8 cellular contexts compared by ENCODE assay signal in the genomic region with DNA sequence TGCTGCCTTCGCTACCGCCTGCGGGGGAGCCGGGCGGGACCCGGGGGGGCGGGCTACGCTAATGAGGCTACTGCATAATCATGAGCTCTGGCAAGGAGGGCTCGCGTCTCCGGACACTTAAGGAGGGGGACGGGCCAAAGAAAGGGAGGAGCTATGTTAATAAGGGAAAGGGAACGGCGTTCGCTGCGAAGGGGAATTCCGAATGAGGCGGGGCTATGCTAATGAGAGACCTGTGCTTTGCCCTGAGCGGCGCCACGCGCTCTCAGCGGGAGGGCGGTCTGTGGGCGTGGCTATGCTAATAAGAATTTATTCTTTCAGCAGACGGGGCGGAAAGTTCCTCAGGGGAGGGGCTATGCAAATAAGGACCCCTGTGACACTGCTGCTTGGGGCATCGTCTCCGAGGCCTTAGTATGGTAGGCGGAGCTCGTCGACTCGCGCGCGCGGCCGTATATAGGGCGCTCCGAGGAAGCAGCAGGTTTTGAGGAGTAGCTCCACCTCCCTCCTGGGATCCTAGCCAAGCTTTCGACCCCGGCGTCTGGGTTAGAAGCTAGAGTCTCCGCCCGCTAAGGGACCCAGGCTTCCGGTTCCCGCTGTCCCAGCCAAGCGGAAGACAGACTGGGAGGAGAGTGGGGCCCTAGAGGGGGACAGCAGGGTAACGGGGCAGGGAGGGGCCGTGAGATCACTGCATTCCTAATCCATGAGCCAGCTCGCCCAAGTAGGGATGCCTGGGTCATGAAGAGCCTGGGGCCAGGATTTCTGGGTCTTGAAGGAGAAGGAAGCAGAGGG. TPM values are rescaled to one million over a fixed set of nuclear protein-coding genes. Genes with fewer than 3 reads are reported as not detected.
DNase-seq lines count a peak whose midpoint lies in the region; ATAC-seq and FAIRE-seq lines count a peak whose summit lies in the region.

A gene (minus strand): TSS at position 31 of the 786 bp plus-strand sequence. CDS start 45 bp downstream, outside the sequence.

- peak within 1 kb of the TSS; percentile 75 to 79 for H2BK12ac ChIP-seq in mesenchymal stem cell (ENCODE audit: low read length in 2 of 2)

- peak within 1 kb of the TSS; percentile 87 for H4K8ac ChIP-seq in mesenchymal stem cell (ENCODE audit: low read length)

- H3K23ac ChIP-seq in mesenchymal stem cell (ENCODE audit: low read length in 2 of 2) = peak within 1 kb of the TSS; percentile 16 to 94

- H3K27me3 ChIP-seq in endocrine pancreas (ENCODE audit: control insufficient read depth, insufficient read depth, low read length) (no peaks in the 10 kb centered on the region), mesenchymal stem cell (ENCODE audit: control insufficient read depth in 1 of 2, insufficient read depth in 1 of 2, low read length in 2 of 2) (no peaks in the 10 kb centered on the region)

- H3K4me2 ChIP-seq in mesenchymal stem cell (ENCODE audit: low read length, poor library complexity, severe bottlenecking) = peak within 1 kb of the TSS; percentile 97

- peak within 1 kb of the TSS; percentile 100 for H3K27ac ChIP-seq in mesenchymal stem cell (ENCODE audit: low read length, poor library complexity, severe bottlenecking)

- H3K36me3 ChIP-seq in endocrine pancreas (ENCODE audit: control insufficient read depth, insufficient read depth, low read length) (no peaks in the 10 kb centered on the region), mesenchymal stem cell (ENCODE audit: control insufficient read depth in 1 of 2, insufficient read depth in 2 of 2, low read depth in 1 of 2, low read length in 2 of 2) (peaks cover 23 to 24% of the 10 kb centered on the region in 2 experiments)

- H3K4me3 ChIP-seq in endocrine pancreas (ENCODE audit: control insufficient read depth, insufficient read depth, low read length) = peak within 1 kb of the TSS; percentile 19
- peak within 1 kb of the TSS; percentile 67 to 97 for H3K4me3 ChIP-seq in mesenchymal stem cell (ENCODE audit: insufficient read depth in 1 of 2, low read depth in 1 of 2, low read length in 2 of 2)

- no peaks in the 10 kb centered on the region for H3K9me3 ChIP-seq in endocrine pancreas (ENCODE audit: control insufficient read depth, low read length)
- H3K9me3 ChIP-seq in mesenchymal stem cell (ENCODE audit: control insufficient read depth, low read length) = no peaks in the 10 kb centered on the region

- peak within 1 kb of the TSS; percentile 92 to 97 for H3K18ac ChIP-seq in mesenchymal stem cell (ENCODE audit: low read depth in 1 of 2, low read length in 2 of 2)

- H2BK15ac ChIP-seq in mesenchymal stem cell (ENCODE audit: low read depth, poor library complexity, severe bottlenecking) = peak within 1 kb of the TSS; percentile 97

- H2AFZ ChIP-seq in mesenchymal stem cell (ENCODE audit: low read depth, low read length) = no peak within 1 kb of the TSS

- peaks cover 1% of the 10 kb centered on the region for H3K79me1 ChIP-seq in mesenchymal stem cell (replicated peaks; ENCODE audit: low read length, poor library complexity, severe bottlenecking)

- peak within 1 kb of the TSS; percentile 100 for H2BK5ac ChIP-seq in mesenchymal stem cell (ENCODE audit: low read depth, low read length, poor library complexity, severe bottlenecking)

- H3K9ac ChIP-seq in endocrine pancreas (ENCODE audit: control insufficient read depth, insufficient read depth, low read length) (peak within 1 kb of the TSS; percentile 60), mesenchymal stem cell (ENCODE audit: low read length) (peak within 1 kb of the TSS; percentile 100)

- H2AK5ac ChIP-seq in mesenchymal stem cell (ENCODE audit: low read length, severe bottlenecking) = peak within 1 kb of the TSS; percentile 100

- H4K91ac ChIP-seq in mesenchymal stem cell (ENCODE audit: low read length) = peak within 1 kb of the TSS; percentile 97

- H3K4me1 ChIP-seq in endocrine pancreas (ENCODE audit: control insufficient read depth, insufficient read depth, low read length) = peaks cover 7% of the 10 kb centered on the region
- H3K4me1 ChIP-seq in mesenchymal stem cell (ENCODE audit: control insufficient read depth, insufficient read depth, low read depth, low read length) = peaks cover 41% of the 10 kb centered on the region

- WGBS in mesenchymal stem cell = under 1% methylated on average over 51 of the region's 51 CpGs

- DNase-seq in COLO829 (ENCODE audit: low spot score) = peak; percentile 98
- DNase-seq in HTR-8/SVneo (ENCODE audit: insufficient read length, low spot score) = peak; percentile 95
- DNase-seq in NOMO-1 treated with dmso at 0.1 percent for 144 hours (lab: John Stamatoyannopoulos, UW; ENCODE audit: unreplicated experiment) = peak; percentile 100
- peak; percentile 100 for DNase-seq in activated CD8-positive, alpha-beta memory T cell treated with anti-CD3 and anti-CD28 coated beads, Interleukin-2, amount 50 U/mL, for 1 hour (ENCODE audit: extremely low read depth)
- DNase-seq in mesenchymal stem cell = peak; percentile 100
- peak; percentile 99 for DNase-seq in stimulated activated CD8-positive, alpha-beta memory T cell treated with anti-CD3 and anti-CD28 coated beads, Interleukin-12 subunit alpha, Interleukin-12 subunit beta, amount 100 ng/mL, for 4 hours (ENCODE audit: low read depth)

- FAIRE-seq in HTR-8/SVneo (lab: Jason Lieb, UNC) = peak; percentile 97

- H3K14ac ChIP-seq in mesenchymal stem cell (ENCODE audit: low read length in 2 of 2) = peak within 1 kb of the TSS in 1 of 2 experiments; percentile 86

- peak; percentile 47 for ATAC-seq in GM21367 (IDR thresholded peaks at IDR 0.05; ENCODE audit: unreplicated experiment)

- peak within 1 kb of the TSS; percentile 88 to 100 for H3K4ac ChIP-seq in mesenchymal stem cell (ENCODE audit: low read depth in 1 of 2, low read length in 2 of 2)

- peak within 1 kb of the TSS; percentile 97 for H2BK120ac ChIP-seq in mesenchymal stem cell (ENCODE audit: low read depth, low read length)

RNA-seq across cellular contexts. Expression of the gene that starts here (rescaled TPM):
- 129 TPM for polyA plus RNA-seq in mesenchymal stem cell (2013, experiment 1 of 2)
- polyA plus RNA-seq in mesenchymal stem cell (2013, experiment 2 of 2) = 134 TPM

Comparison
In these comparisons a context has a peak if more than half of its experiments do, and no peak if none do; other contexts are left out.
1. Peak in every context shown above with its lines: DNase-seq, ATAC-seq, H3K4me3 ChIP-seq and H3K27ac ChIP-seq.